In the genomic region with DNA sequence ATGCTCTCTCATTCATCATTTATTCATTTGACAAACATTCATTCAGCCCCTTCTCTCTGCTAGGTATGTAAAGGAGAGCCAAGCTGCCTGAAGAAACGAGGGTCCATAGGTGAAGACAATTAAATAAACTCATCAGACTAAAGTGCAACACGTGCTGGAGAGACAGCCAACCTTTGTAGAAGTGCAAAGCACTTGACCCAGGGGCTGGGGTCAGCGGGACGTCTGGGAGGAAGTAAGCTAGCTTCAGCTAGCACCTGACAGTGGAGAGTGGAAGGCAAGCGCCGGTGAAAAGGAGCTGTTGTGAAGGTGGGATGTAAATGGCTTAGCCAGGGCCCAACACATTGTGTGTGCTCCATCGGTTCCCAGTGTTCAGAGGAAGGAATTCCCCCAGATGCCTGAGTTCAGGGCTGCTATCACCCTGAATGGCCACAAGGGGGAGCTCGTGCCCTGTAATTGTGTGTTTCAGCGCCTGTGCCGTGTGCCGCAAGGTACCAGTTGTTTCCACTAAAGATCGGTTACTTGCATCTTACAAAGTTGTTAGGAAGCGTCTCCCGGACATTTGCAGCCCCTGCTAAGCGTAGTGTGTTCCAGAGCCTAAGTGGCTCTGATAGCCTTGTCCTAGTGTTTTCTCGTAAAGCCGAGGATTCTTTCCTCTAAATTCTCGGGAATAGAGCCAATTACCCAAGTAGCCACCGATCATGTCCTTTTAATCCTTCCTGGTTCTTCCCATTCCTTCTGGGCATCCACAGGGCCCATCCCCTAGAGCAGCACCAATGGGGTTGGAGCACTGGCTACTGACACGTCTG, we compare ENCODE assay signal across 8 cellular contexts. TPM values are rescaled to one million over a fixed set of nuclear protein-coding genes. Genes with fewer than 3 reads are reported as not detected.
DNase-seq lines count a peak whose midpoint lies in the region; TF ChIP-seq lines count a peak whose summit lies in the region.

No MANE protein-coding gene starts in this region.

- intact Hi-C loops in activated T-helper 1 cell treated with anti-CD3 and anti-CD28 coated beads, Interleukin-12 subunit alpha, Interleukin-12 subunit beta, Interleukin-2, Interleukin-4 antibody, amounts not matched to agents 30 ng/mL and 10 ng/mL and 1 ng/mL, durations not matched to agents 14 hours and 24 hours and 36 hours (cut with micrococcal nuclease): loop anchor here (1.0 to 5.0 kb wide), 3 partner anchors 52 to 409 kb away; no protein-coding TSS in a partner anchor
- intact Hi-C loops in stomach (cut with DNase I; ENCODE audit: low total_unique reads): no loop called here

- no peaks in the 10 kb centered on the region for H3K36me3 Mint-ChIP-seq in activated T-helper 1 cell treated with anti-CD3 and anti-CD28 coated beads, Interleukin-12 subunit alpha, Interleukin-12 subunit beta, Interleukin-2, Interleukin-4 antibody, amounts not matched to agents 30 ng/mL and 10 ng/mL and 1 ng/mL, durations not matched to agents 14 hours and 24 hours and 36 hours (ENCODE audit: low read depth)

- H3K27ac ChIP-seq in neutrophil: no peak overlapping the region
- H3K27ac ChIP-seq in stomach: no peak overlapping the region

- H3K9me3 ChIP-seq in neutrophil (no peaks in the 10 kb centered on the region), stomach (no peaks in the 10 kb centered on the region)

- DNase-seq in DMS153 treated with DMSO at 0.1 percent for 48 hours (lab: John Stamatoyannopoulos, UW; ENCODE audit: unreplicated experiment) (peak; percentile 87), RPMI7951 (ENCODE audit: low read depth) (peak; percentile 56), fibroblast of villous mesenchyme (ENCODE audit: low read depth) (peak; percentile 63), stomach (peak; percentile 71), mesenteric fat pad (ENCODE audit: low spot score) (no peak)
- DNase-seq in activated T-helper 1 cell treated with anti-CD3 and anti-CD28 coated beads, Interleukin-12 subunit alpha, Interleukin-12 subunit beta, Interleukin-2, Interleukin-4 antibody, amounts not matched to agents 30 ng/mL and 10 ng/mL and 1 ng/mL, durations not matched to agents 14 hours and 24 hours and 36 hours (ENCODE audit: low spot score): peak; percentile 44

- peaks cover 11% of the 10 kb centered on the region for H3K4me1 Mint-ChIP-seq in activated T-helper 1 cell treated with anti-CD3 and anti-CD28 coated beads, Interleukin-12 subunit alpha, Interleukin-12 subunit beta, Interleukin-2, Interleukin-4 antibody, amounts not matched to agents 30 ng/mL and 10 ng/mL and 1 ng/mL, durations not matched to agents 14 hours and 24 hours and 36 hours (ENCODE audit: low read depth)

- TF ChIP-seq POLR2A in stomach (IDR thresholded peaks at IDR 0.05): no peak

- H3K27ac Mint-ChIP-seq in activated T-helper 1 cell treated with anti-CD3 and anti-CD28 coated beads, Interleukin-12 subunit alpha, Interleukin-12 subunit beta, Interleukin-2, Interleukin-4 antibody, amounts not matched to agents 30 ng/mL and 10 ng/mL and 1 ng/mL, durations not matched to agents 14 hours and 24 hours and 36 hours: peak overlapping the region; percentile 30

- no peaks in the 10 kb centered on the region for H3K9me3 Mint-ChIP-seq in activated T-helper 1 cell treated with anti-CD3 and anti-CD28 coated beads, Interleukin-12 subunit alpha, Interleukin-12 subunit beta, Interleukin-2, Interleukin-4 antibody, amounts not matched to agents 30 ng/mL and 10 ng/mL and 1 ng/mL, durations not matched to agents 14 hours and 24 hours and 36 hours

- H3K4me3 ChIP-seq in fibroblast of villous mesenchyme (ENCODE audit: low read depth, low read length): peak overlapping the region; percentile 44
- H3K4me3 ChIP-seq in neutrophil (ENCODE audit: low read depth in 1 of 2, low read length in 1 of 2): no peak overlapping the region
- peak overlapping the region in 3 of 4 donors; percentile 15 to 28 (median 25) for H3K4me3 ChIP-seq in stomach

- H3K27me3 Mint-ChIP-seq in activated T-helper 1 cell treated with anti-CD3 and anti-CD28 coated beads, Interleukin-12 subunit alpha, Interleukin-12 subunit beta, Interleukin-2, Interleukin-4 antibody, amounts not matched to agents 30 ng/mL and 10 ng/mL and 1 ng/mL, durations not matched to agents 14 hours and 24 hours and 36 hours (ENCODE audit: insufficient read depth): peaks cover 63% of the 10 kb centered on the region

- peaks cover 0 to 3% of the 10 kb centered on the region in 2 experiments for H3K4me1 ChIP-seq in neutrophil (ENCODE audit: control insufficient read depth in 1 of 2, insufficient read depth in 1 of 2, low read depth in 1 of 2, low read length in 1 of 2)
- peaks cover 0 to 16% (median 7%) of the 10 kb centered on the region in 4 donors for H3K4me1 ChIP-seq in stomach

- 3 to 4% (median 3%) methylated on average over 20 of the region's 20 CpGs for WGBS in stomach, 5 donors

- peak; percentile 94 for TF ChIP-seq RAD21 in Ishikawa (IDR thresholded peaks at IDR 0.05; ENCODE audit: low read depth)

- H3K27me3 ChIP-seq in neutrophil (peaks cover 100% of the 10 kb centered on the region), stomach (peaks cover 0 to 93% (median 38%) of the 10 kb centered on the region in 3 donors)

- H3K36me3 ChIP-seq in neutrophil (no peaks in the 10 kb centered on the region), stomach (no peaks in the 10 kb centered on the region)

- TF ChIP-seq CTCF in fibroblast of villous mesenchyme (IDR thresholded peaks at IDR 0.05; ENCODE audit: insufficient read depth, low read depth, low read length): peak; percentile 95
- peak; percentile 94 for TF ChIP-seq CTCF in neutrophil (IDR thresholded peaks at IDR 0.05)
- TF ChIP-seq CTCF in stomach (IDR thresholded peaks at IDR 0.05): peak in 5 of 7 experiments; percentile 85 to 97 (median 94)

- TF ChIP-seq EP300 in Ishikawa (IDR thresholded peaks at IDR 0.05; ENCODE audit: borderline replicate concordance) (no peak), stomach (IDR thresholded peaks at IDR 0.05) (no peak)

- H3K4me3 Mint-ChIP-seq in activated T-helper 1 cell treated with anti-CD3 and anti-CD28 coated beads, Interleukin-12 subunit alpha, Interleukin-12 subunit beta, Interleukin-2, Interleukin-4 antibody, amounts not matched to agents 30 ng/mL and 10 ng/mL and 1 ng/mL, durations not matched to agents 14 hours and 24 hours and 36 hours: no peak overlapping the region

TF ChIP-seq in Ishikawa, 13 proteins besides CTCF, POLR2A, EP300 and RAD21:
- peak; percentile 30; the same call in 1 of the 2 replicates for TF ChIP-seq FOXM1 (IDR thresholded peaks at IDR 0.05; ENCODE audit: borderline replicate concordance, low read depth)
- TF ChIP-seq EGR1 (IDR thresholded peaks at IDR 0.05): no peak
- TF ChIP-seq CEBPB (IDR thresholded peaks at IDR 0.05): no peak
- TF ChIP-seq YY1 (IDR thresholded peaks at IDR 0.05; ENCODE audit: low read depth): no peak
- TF ChIP-seq NFIC (IDR thresholded peaks at IDR 0.05): no peak; the same call in 1 of the 2 replicates
- no peak for TF ChIP-seq CREB1 (IDR thresholded peaks at IDR 0.05; ENCODE audit: low read depth)
- TF ChIP-seq TEAD4 (IDR thresholded peaks at IDR 0.05): 0 out of 2 replicates have a peak, but pooled peaks have one; percentile 28

RNA-seq across cellular contexts. Expression of a gene that starts 30.6 kb away (rescaled TPM):
- not detected in 2 replicates for total RNA-seq in RPMI7951 (2014; rRNA removed; shearing (Covaris generic))
- not detected in 2 replicates for total RNA-seq in activated T-helper 1 cell treated with anti-CD3 and anti-CD28 coated beads, Interleukin-12 subunit alpha, Interleukin-12 subunit beta, Interleukin-2, Interleukin-4 antibody, amounts not matched to agents 30 ng/mL and 10 ng/mL and 1 ng/mL, durations not matched to agents 14 hours and 24 hours and 36 hours
- total RNA-seq in fibroblast of villous mesenchyme (not detected in 2 replicates), stomach (1 to 10 TPM in 1 of 5 donors, under 1 TPM in 1, not detected in 3; 0.58 to 7.0 TPM), mesenteric fat pad (not detected)
- polyA plus RNA-seq in stomach: not detected

Comparison
In these comparisons a context has a peak if more than half of its experiments do, and no peak if none do; other contexts are left out.
1. H3K4me3 ChIP-seq: peak in fibroblast of villous mesenchyme (single experiment) and stomach (3 of 4); none in neutrophil (0 of 2).
2. Peak in every context shown above with its lines, with median percentiles within 50 percentile points of each other: CTCF ChIP-seq.